ENCODE assay signal across 8 cellular contexts in the genomic region with DNA sequence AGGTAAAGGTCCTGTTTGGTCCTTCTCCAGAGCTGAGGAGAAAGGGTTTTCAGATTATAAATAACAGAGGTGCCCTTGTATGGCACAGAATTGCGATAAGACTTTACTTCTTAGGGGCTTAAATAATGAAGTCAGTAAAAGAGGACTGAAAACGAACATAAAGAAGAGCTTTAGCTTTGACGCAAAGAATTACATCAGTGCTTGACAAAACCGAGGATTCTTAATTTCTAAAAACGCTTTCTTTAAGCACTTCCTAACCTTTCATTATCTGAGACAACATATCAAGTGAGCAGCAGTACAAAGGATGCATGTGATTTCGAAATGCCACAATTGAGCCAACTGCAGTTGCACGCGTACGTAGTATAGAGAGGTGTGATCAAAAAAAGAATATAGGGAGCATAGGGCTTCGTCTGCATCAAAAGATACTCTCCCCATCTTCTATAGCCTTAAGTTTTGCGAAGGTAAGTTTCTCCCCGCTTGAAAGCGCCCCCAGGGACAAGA. TPM values are rescaled to one million over a fixed set of nuclear protein-coding genes. Genes with fewer than 3 reads are reported as not detected.
DNase-seq lines count a peak whose midpoint lies in the region; ATAC-seq and TF ChIP-seq lines count a peak whose summit lies in the region.

No MANE protein-coding gene starts in this region.

- no peaks in the 10 kb centered on the region for H3K9me3 ChIP-seq in iPS DF 6.9 (ENCODE audit: control insufficient read depth, insufficient read depth, low read length)

- peak overlapping the region; percentile 98 for H3K27ac Mint-ChIP-seq in activated CD4-positive, alpha-beta T cell treated with anti-CD3 and anti-CD28 coated beads, Interleukin-2, amount 10 ng/mL, durations not matched to agents 7 days and 5 days
- peak overlapping the region; percentile 97 for H3K27ac Mint-ChIP-seq in WTC11

- peak overlapping the region; percentile 77; the same call in 1 of the 2 replicates for H3K4me3 ChIP-seq in iPS DF 6.9 (ENCODE audit: low read length)

- H3K9me3 Mint-ChIP-seq in activated CD4-positive, alpha-beta T cell treated with anti-CD3 and anti-CD28 coated beads, Interleukin-2, amount 10 ng/mL, durations not matched to agents 7 days and 5 days: no peaks in the 10 kb centered on the region
- H3K9me3 Mint-ChIP-seq in WTC11: peaks cover 19% of the 10 kb centered on the region

- H3K36me3 ChIP-seq in iPS DF 6.9 (ENCODE audit: control insufficient read depth, insufficient read depth, low read length): peaks cover 1% of the 10 kb centered on the region; the same call in 1 of the 2 replicates

- ATAC-seq in WTC11: no peak
- peak; percentile 0 for ATAC-seq in stimulated activated naive CD8-positive, alpha-beta T cell treated with anti-CD3 and anti-CD28 coated beads, Interleukin-15, Interleukin-2, amounts not matched to agents 100 U/mL and 50 U/mL, for 24 hours
- no peak for ATAC-seq in GM21717 (IDR thresholded peaks at IDR 0.05; ENCODE audit: unreplicated experiment)
- ATAC-seq in HG02938 (IDR thresholded peaks at IDR 0.05; ENCODE audit: unreplicated experiment): no peak

- no peak for DNase-seq in activated CD4-positive, alpha-beta T cell treated with anti-CD3 and anti-CD28 coated beads, Interleukin-2, amount 10 ng/mL, durations not matched to agents 7 days and 5 days
- DNase-seq in activated CD4-positive, alpha-beta T cell treated with anti-CD3 and anti-CD28 coated beads, Interleukin-2, amount 50 U/mL, for 48 hours: no peak
- DNase-seq in WTC11 (ENCODE audit: low spot score) (no peak), iPS DF 6.9 (ENCODE audit: low read depth, low spot score) (no peak)
- no peak for DNase-seq in stimulated activated naive CD8-positive, alpha-beta T cell treated with anti-CD3 and anti-CD28 coated beads, Interleukin-15, Interleukin-2, amounts not matched to agents 100 U/mL and 50 U/mL, for 24 hours
- DNase-seq in stimulated activated CD4-positive, alpha-beta T cell treated with anti-CD3 and anti-CD28 coated beads, Interleukin-1b, Interleukin-23, amount 100 ng/mL, for 48 hours: no peak

- no peak overlapping the region for H3K27ac ChIP-seq in iPS DF 6.9 (ENCODE audit: low read length)

- no peak for TF ChIP-seq CTCF in WTC11 (IDR thresholded peaks at IDR 0.05)

- WGBS in iPS DF 6.9 (ENCODE audit: insufficient coverage, insufficient read length): no CpG with 5 or more reads among the region's 13 CpGs

- H3K27me3 ChIP-seq in iPS DF 6.9 (ENCODE audit: control insufficient read depth, insufficient read depth, low read length): no peaks in the 10 kb centered on the region

- peaks cover 28% of the 10 kb centered on the region for H3K4me1 Mint-ChIP-seq in activated CD4-positive, alpha-beta T cell treated with anti-CD3 and anti-CD28 coated beads, Interleukin-2, amount 10 ng/mL, durations not matched to agents 7 days and 5 days
- peaks cover 32% of the 10 kb centered on the region for H3K4me1 Mint-ChIP-seq in WTC11

- CTCF ChIA-PET in activated CD4-positive, alpha-beta T cell treated with anti-CD3 and anti-CD28 coated beads, Interleukin-2, amount 10 ng/mL, durations not matched to agents 7 days and 5 days (lab: Charles Lee): no interaction called here
- CTCF ChIA-PET in WTC11 (lab: Charles Lee): no interaction called here

- POLR2A ChIA-PET in activated CD4-positive, alpha-beta T cell treated with anti-CD3 and anti-CD28 coated beads, Interleukin-2, amount 10 ng/mL, durations not matched to agents 7 days and 5 days (lab: Charles Lee): no interaction called here
- POLR2A ChIA-PET in WTC11 (lab: Charles Lee): no interaction called here

- peaks cover 6% of the 10 kb centered on the region for H3K27me3 Mint-ChIP-seq in activated CD4-positive, alpha-beta T cell treated with anti-CD3 and anti-CD28 coated beads, Interleukin-2, amount 10 ng/mL, durations not matched to agents 7 days and 5 days
- H3K27me3 Mint-ChIP-seq in WTC11 (ENCODE audit: low read depth): peaks cover 31% of the 10 kb centered on the region

- peaks cover 2% of the 10 kb centered on the region; the same call in 1 of the 2 replicates for H3K4me1 ChIP-seq in iPS DF 6.9 (ENCODE audit: control insufficient read depth, insufficient read depth, low read length)

- H3K36me3 Mint-ChIP-seq in activated CD4-positive, alpha-beta T cell treated with anti-CD3 and anti-CD28 coated beads, Interleukin-2, amount 10 ng/mL, durations not matched to agents 7 days and 5 days (ENCODE audit: low read depth): peaks cover 20% of the 10 kb centered on the region
- peaks cover 28% of the 10 kb centered on the region for H3K36me3 Mint-ChIP-seq in WTC11

- H3K4me3 Mint-ChIP-seq in activated CD4-positive, alpha-beta T cell treated with anti-CD3 and anti-CD28 coated beads, Interleukin-2, amount 10 ng/mL, durations not matched to agents 7 days and 5 days: peak overlapping the region; percentile 89
- H3K4me3 Mint-ChIP-seq in WTC11: peak overlapping the region; percentile 82

TF ChIP-seq in WTC11, 78 proteins besides CTCF, POLR2A, EP300 and RAD21:
- TF ChIP-seq ZNF263 (CRISPR knock-in tag; IDR thresholded peaks at IDR 0.05; ENCODE audit: low read depth) (no peak), ESRRA (CRISPR knock-in tag; IDR thresholded peaks at IDR 0.05; ENCODE audit: borderline replicate concordance) (no peak), EMX1 (CRISPR knock-in tag; IDR thresholded peaks at IDR 0.05) (no peak), SOX15 (CRISPR knock-in tag; IDR thresholded peaks at IDR 0.05) (no peak), RELA (CRISPR knock-in tag; IDR thresholded peaks at IDR 0.05; ENCODE audit: borderline replicate concordance) (no peak)
- TF ChIP-seq, protein P1, sequence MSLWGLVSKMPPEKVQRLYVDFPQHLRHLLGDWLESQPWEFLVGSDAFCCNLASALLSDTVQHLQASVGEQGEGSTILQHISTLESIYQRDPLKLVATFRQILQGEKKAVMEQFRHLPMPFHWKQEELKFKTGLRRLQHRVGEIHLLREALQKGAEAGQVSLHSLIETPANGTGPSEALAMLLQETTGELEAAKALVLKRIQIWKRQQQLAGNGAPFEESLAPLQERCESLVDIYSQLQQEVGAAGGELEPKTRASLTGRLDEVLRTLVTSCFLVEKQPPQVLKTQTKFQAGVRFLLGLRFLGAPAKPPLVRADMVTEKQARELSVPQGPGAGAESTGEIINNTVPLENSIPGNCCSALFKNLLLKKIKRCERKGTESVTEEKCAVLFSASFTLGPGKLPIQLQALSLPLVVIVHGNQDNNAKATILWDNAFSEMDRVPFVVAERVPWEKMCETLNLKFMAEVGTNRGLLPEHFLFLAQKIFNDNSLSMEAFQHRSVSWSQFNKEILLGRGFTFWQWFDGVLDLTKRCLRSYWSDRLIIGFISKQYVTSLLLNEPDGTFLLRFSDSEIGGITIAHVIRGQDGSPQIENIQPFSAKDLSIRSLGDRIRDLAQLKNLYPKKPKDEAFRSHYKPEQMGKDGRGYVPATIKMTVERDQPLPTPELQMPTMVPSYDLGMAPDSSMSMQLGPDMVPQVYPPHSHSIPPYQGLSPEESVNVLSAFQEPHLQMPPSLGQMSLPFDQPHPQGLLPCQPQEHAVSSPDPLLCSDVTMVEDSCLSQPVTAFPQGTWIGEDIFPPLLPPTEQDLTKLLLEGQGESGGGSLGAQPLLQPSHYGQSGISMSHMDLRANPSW (CRISPR knock-in tag; conservative IDR thresholded peaks at IDR 0.05; ENCODE audit: low read depth): no peak
- TF ChIP-seq, protein P2, sequence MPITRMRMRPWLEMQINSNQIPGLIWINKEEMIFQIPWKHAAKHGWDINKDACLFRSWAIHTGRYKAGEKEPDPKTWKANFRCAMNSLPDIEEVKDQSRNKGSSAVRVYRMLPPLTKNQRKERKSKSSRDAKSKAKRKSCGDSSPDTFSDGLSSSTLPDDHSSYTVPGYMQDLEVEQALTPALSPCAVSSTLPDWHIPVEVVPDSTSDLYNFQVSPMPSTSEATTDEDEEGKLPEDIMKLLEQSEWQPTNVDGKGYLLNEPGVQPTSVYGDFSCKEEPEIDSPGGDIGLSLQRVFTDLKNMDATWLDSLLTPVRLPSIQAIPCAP (CRISPR knock-in tag; IDR thresholded peaks at IDR 0.05): no peak

RNA-seq across cellular contexts. Expression of a gene that starts 0.8 kb away (rescaled TPM):
- 10 to 100 TPM; 53.6 to 61.7 TPM for total RNA-seq in activated CD4-positive, alpha-beta T cell treated with anti-CD3 and anti-CD28 coated beads, Interleukin-2, amount 10 ng/mL, durations not matched to agents 7 days and 5 days
- total RNA-seq in WTC11 (2021): 51.4 to 56.9 TPM (median 55.0 TPM) in 3 replicates
